Comparison of ENCODE assay signal across 8 cellular contexts in genomic region chr5:180495292-180495691, GRCh38. TPM values are rescaled to one million over a fixed set of nuclear protein-coding genes. Genes with fewer than 3 reads are reported as not detected.
A peak's percentile ranks its signal among the peaks of the same experiment; 100 is the strongest.
DNase-seq lines count a peak whose midpoint lies in the region; ATAC-seq and TF ChIP-seq lines count a peak whose summit lies in the region.

No MANE protein-coding gene starts in this region.

- peak overlapping the region; percentile 76 for H3K4me3 ChIP-seq in BJ (ENCODE audit: low read depth, low read length)
- H3K4me3 ChIP-seq in LNCaP clone FGC (ENCODE audit: low read depth, low read length): peak overlapping the region; percentile 76
- H3K4me3 ChIP-seq in naive thymus-derived CD4-positive, alpha-beta T cell (ENCODE audit: low read length): peak overlapping the region; percentile 67

- H3K27ac ChIP-seq in naive thymus-derived CD4-positive, alpha-beta T cell (ENCODE audit: low read depth, low read length): peak overlapping the region; percentile 98

- H3K4me1 Mint-ChIP-seq in dendritic cell treated with granulocyte-macrophage colony-stimulating factor and Interleukin-4, amounts not matched to agents 40 ng/mL and 50 ng/mL, for 4 days (ENCODE audit: low read depth): peaks cover 52% of the 10 kb centered on the region
- H3K4me1 Mint-ChIP-seq in naive thymus-derived CD4-positive, alpha-beta T cell: peaks cover 32 to 54% (median 39%) of the 10 kb centered on the region in 7 donors

- no peaks in the 10 kb centered on the region for H3K9me3 ChIP-seq in naive thymus-derived CD4-positive, alpha-beta T cell (ENCODE audit: control insufficient read depth in 2 of 3, low read length in 3 of 3)

- peaks cover 10 to 27% of the 10 kb centered on the region in 2 donors for H3K4me1 ChIP-seq in naive thymus-derived CD4-positive, alpha-beta T cell (ENCODE audit: control insufficient read depth in 2 of 2, insufficient read depth in 2 of 2, low read length in 2 of 2)

- H3K27me3 ChIP-seq in BJ (ENCODE audit: control insufficient read depth, insufficient read depth, low read length): no peaks in the 10 kb centered on the region
- H3K27me3 ChIP-seq in naive thymus-derived CD4-positive, alpha-beta T cell (ENCODE audit: control insufficient read depth in 2 of 2, insufficient read depth in 2 of 2, low read length in 2 of 2): no peaks in the 10 kb centered on the region

- POLR2A ChIA-PET in BJ (lab: Charles Lee): no interaction called here
- POLR2A ChIA-PET in naive thymus-derived CD4-positive, alpha-beta T cell (lab: Charles Lee): no interaction called here
- POLR2A ChIA-PET in GM10248 (lab: Yijun Ruan, JAX): no interaction called here

- peak overlapping the region; percentile 88 for H3K4me3 Mint-ChIP-seq in dendritic cell treated with granulocyte-macrophage colony-stimulating factor and Interleukin-4, amounts not matched to agents 40 ng/mL and 50 ng/mL, for 4 days
- H3K4me3 Mint-ChIP-seq in naive thymus-derived CD4-positive, alpha-beta T cell: peak overlapping the region; percentile 83 to 98 (median 89)

- H3K27me3 Mint-ChIP-seq in dendritic cell treated with granulocyte-macrophage colony-stimulating factor and Interleukin-4, amounts not matched to agents 40 ng/mL and 50 ng/mL, for 4 days: no peaks in the 10 kb centered on the region
- H3K27me3 Mint-ChIP-seq in naive thymus-derived CD4-positive, alpha-beta T cell: no peaks in the 10 kb centered on the region

- H3K36me3 Mint-ChIP-seq in dendritic cell treated with granulocyte-macrophage colony-stimulating factor and Interleukin-4, amounts not matched to agents 40 ng/mL and 50 ng/mL, for 4 days (ENCODE audit: low read depth): peaks cover 33% of the 10 kb centered on the region
- H3K36me3 Mint-ChIP-seq in naive thymus-derived CD4-positive, alpha-beta T cell: peaks cover 0 to 16% (median 8%) of the 10 kb centered on the region in 5 donors

- no peaks in the 10 kb centered on the region for H3K9me3 Mint-ChIP-seq in dendritic cell treated with granulocyte-macrophage colony-stimulating factor and Interleukin-4, amounts not matched to agents 40 ng/mL and 50 ng/mL, for 4 days
- H3K9me3 Mint-ChIP-seq in naive thymus-derived CD4-positive, alpha-beta T cell: no peaks in the 10 kb centered on the region

- in situ Hi-C loops in GM13977 (cut with MboI; ENCODE audit: low pct_unique_long_range_greater_than_20kb, low sequenced_read_pairs, unreplicated experiment): no loop called here

- intact Hi-C loops in dendritic cell treated with granulocyte-macrophage colony-stimulating factor and Interleukin-4, amounts not matched to agents 40 ng/mL and 50 ng/mL, for 4 days (cut with micrococcal nuclease): no loop called here
- intact Hi-C loops in naive thymus-derived CD4-positive, alpha-beta T cell (cut with micrococcal nuclease): loop anchor here (1.0 to 10.0 kb wide), 9 partner anchors 30 to 940 kb away; partner anchors contain the start of genes GFPT2 (in 1 of the 2), MGAT1 (in 1 of the 2), RUFY1 (in 1 of the 2) and TRIM52 (in 1 of the 2)

- H3K36me3 ChIP-seq in BJ (ENCODE audit: control insufficient read depth, insufficient read depth, low read length): peaks cover 2% of the 10 kb centered on the region; the same call in 1 of the 2 replicates
- H3K36me3 ChIP-seq in naive thymus-derived CD4-positive, alpha-beta T cell (ENCODE audit: control insufficient read depth in 2 of 3, insufficient read depth in 3 of 3, low read length in 3 of 3): peaks cover 0 to 9% (median 0%) of the 10 kb centered on the region in 3 experiments

- peak overlapping the region; percentile 66 for H3K27ac Mint-ChIP-seq in dendritic cell treated with granulocyte-macrophage colony-stimulating factor and Interleukin-4, amounts not matched to agents 40 ng/mL and 50 ng/mL, for 4 days
- H3K27ac Mint-ChIP-seq in naive thymus-derived CD4-positive, alpha-beta T cell: peak overlapping the region; percentile 57 to 98 (median 84)

- no peak for TF ChIP-seq CTCF in BJ (IDR thresholded peaks at IDR 0.05; ENCODE audit: insufficient read depth, low read depth, low read length)
- TF ChIP-seq CTCF in LNCaP clone FGC (IDR thresholded peaks at IDR 0.05; ENCODE audit: control insufficient read depth, extremely low read depth, insufficient read depth): no peak
- no peak for TF ChIP-seq CTCF in GM13977 (IDR thresholded peaks at IDR 0.05; ENCODE audit: extremely low read depth, insufficient read depth, missing control alignments)
- no peak for TF ChIP-seq CTCF in GM10248 (IDR thresholded peaks at IDR 0.05; ENCODE audit: control extremely low read depth, extremely low read depth, low read depth, missing control alignments)

- no peak for DNase-seq in BJ (ENCODE audit: low read depth)
- DNase-seq in LNCaP clone FGC (ENCODE audit: low read depth): no peak
- no peak for DNase-seq in naive thymus-derived CD4-positive, alpha-beta T cell
- no peak for DNase-seq in GM13977 (ENCODE audit: low spot score)
- DNase-seq in stimulated activated CD4-positive, alpha-beta T cell treated with anti-CD3 and anti-CD28 coated beads, Interleukin-4, amount 100 ng/mL, for 1 hour: no peak
- DNase-seq in GM10248 (ENCODE audit: extremely low spot score): no peak

- CTCF ChIA-PET in BJ (lab: Yijun Ruan, JAX) (interaction anchor here (1.0 to 1.3 kb wide), 2 partner anchors 111 to 166 kb away, joined by 3 to 4 read pairs; no protein-coding TSS in a partner anchor), GM10248 (lab: Yijun Ruan, JAX) (interaction anchor here (0.7 kb wide), 1 partner anchor 111 kb away, joined by 3 read pairs; no protein-coding TSS in a partner anchor)
- CTCF ChIA-PET in naive thymus-derived CD4-positive, alpha-beta T cell (lab: Charles Lee): no interaction called here

- no peak for ATAC-seq in naive thymus-derived CD4-positive, alpha-beta T cell
- no peak for ATAC-seq in GM19467 (IDR thresholded peaks at IDR 0.05; ENCODE audit: unreplicated experiment)

RNA-seq across cellular contexts. Expression of gene CNOT6, which starts 1.1 kb away (rescaled TPM):
- polyA plus RNA-seq in BJ (2011; rRNA removed): 3.9 and 8.8 TPM in 2 replicates
- 5.0 and 5.7 TPM in 2 replicates for polyA minus RNA-seq in BJ (2011; rRNA and poly(A)+ RNA removed)
- total RNA-seq in naive thymus-derived CD4-positive, alpha-beta T cell: 10 to 100 TPM; 22.8 to 41.9 (median 30.0) TPM
- polyA plus RNA-seq in naive thymus-derived CD4-positive, alpha-beta T cell: 1 to 10 TPM; 8.3 to 8.8 TPM
